In genomic region chr3:117117188-117117936, GRCh38 we compare ENCODE assay signal across 2 cellular contexts.
TF ChIP-seq lines count a peak whose summit lies in the region.

No MANE protein-coding gene starts in this region.

TF ChIP-seq in SK-N-SH, 30 proteins besides CTCF, POLR2A, EP300 and RAD21 (continued from another document):
- no peak for TF ChIP-seq USF1 (IDR thresholded peaks at IDR 0.05; ENCODE audit: borderline replicate concordance, low read depth)
- no peak for TF ChIP-seq CHD2 (IDR thresholded peaks at IDR 0.05; ENCODE audit: low read length, partially characterized antibody)
- no peak for TF ChIP-seq EZH2phosphoT487 (IDR thresholded peaks at IDR 0.05; ENCODE audit: borderline replicate concordance, low read depth)
- no peak for TF ChIP-seq GABPA (IDR thresholded peaks at IDR 0.05; ENCODE audit: low read depth)
- no peak for TF ChIP-seq SIN3A (IDR thresholded peaks at IDR 0.05; ENCODE audit: borderline replicate concordance, low read depth, low read length)
- TF ChIP-seq MEF2A (IDR thresholded peaks at IDR 0.05; ENCODE audit: borderline replicate concordance, low read depth), result no peak

TF ChIP-seq in WTC11, 78 proteins besides CTCF, POLR2A, EP300 and RAD21 (continued from another document):
- TF ChIP-seq ZNF425 (CRISPR knock-in tag; conservative IDR thresholded peaks at IDR 0.05) (no peak), NFATC4 (CRISPR knock-in tag; IDR thresholded peaks at IDR 0.05) (no peak), RORB (CRISPR knock-in tag; IDR thresholded peaks at IDR 0.05) (no peak), GABPB1 (CRISPR knock-in tag; IDR thresholded peaks at IDR 0.05) (no peak)
